ENCODE assay signal across 8 cellular contexts in genomic region chr1:70685300-70686286, GRCh38.
DNase-seq lines count a peak whose midpoint lies in the region; ATAC-seq and TF ChIP-seq lines count a peak whose summit lies in the region.

No MANE protein-coding gene starts in this region.

- H3K27ac Mint-ChIP-seq in CD4-positive, alpha-beta memory T cell, result no peak overlapping the region
- no peak overlapping the region for H3K27ac Mint-ChIP-seq in endodermal cell

- H2BK15ac ChIP-seq in mesenchymal stem cell (ENCODE audit: low read depth, poor library complexity, severe bottlenecking), result no peak overlapping the region

- H3K4me1 ChIP-seq in CD4-positive, alpha-beta memory T cell (ENCODE audit: insufficient read depth, low read length), result no peaks in the 10 kb centered on the region
- H3K4me1 ChIP-seq in endodermal cell (ENCODE audit: control insufficient read depth, insufficient read depth, low read length) (no peaks in the 10 kb centered on the region), mesenchymal stem cell (ENCODE audit: control insufficient read depth, insufficient read depth, low read depth, low read length) (no peaks in the 10 kb centered on the region), testis (no peaks in the 10 kb centered on the region)

- DNase-seq in CD4-positive, alpha-beta memory T cell, result peak in 4 of 5 donors; percentile 4 to 25 (median 14)
- peak; percentile 13 for DNase-seq in GM19238 (ENCODE audit: insufficient read length, low spot score)
- peak; percentile 15 for DNase-seq in NCI-H2171 (lab: John Stamatoyannopoulos, UW)
- DNase-seq in WERI-Rb-1, result peak; percentile 60
- peak; percentile 90 for DNase-seq in endodermal cell
- peak; percentile 37 for DNase-seq in mesenchymal stem cell
- DNase-seq in testis, result peak; percentile 77

- no peaks in the 10 kb centered on the region for H3K36me3 Mint-ChIP-seq in CD4-positive, alpha-beta memory T cell
- H3K36me3 Mint-ChIP-seq in endodermal cell (ENCODE audit: low read depth), result no peaks in the 10 kb centered on the region

- no peaks in the 10 kb centered on the region for H3K27me3 ChIP-seq in CD4-positive, alpha-beta memory T cell (ENCODE audit: insufficient read depth, low read length)
- H3K27me3 ChIP-seq in WERI-Rb-1 (ENCODE audit: insufficient read depth, low read depth, severe bottlenecking) (no peaks in the 10 kb centered on the region), endodermal cell (ENCODE audit: control insufficient read depth, insufficient read depth, low read length, poor library complexity, severe bottlenecking) (no peaks in the 10 kb centered on the region), mesenchymal stem cell (ENCODE audit: control insufficient read depth in 1 of 2, insufficient read depth in 1 of 2, low read length in 2 of 2) (no peaks in the 10 kb centered on the region), testis (no peaks in the 10 kb centered on the region)

- H2BK12ac ChIP-seq in mesenchymal stem cell (ENCODE audit: low read length in 2 of 2), result no peak overlapping the region

- no peak overlapping the region for H3K4me2 ChIP-seq in mesenchymal stem cell (ENCODE audit: low read length, poor library complexity, severe bottlenecking)

- H2AK5ac ChIP-seq in mesenchymal stem cell (ENCODE audit: low read length, severe bottlenecking), result no peak overlapping the region

- no peak overlapping the region for H4K8ac ChIP-seq in mesenchymal stem cell (ENCODE audit: low read length)

- no peaks in the 10 kb centered on the region for H3K27me3 Mint-ChIP-seq in CD4-positive, alpha-beta memory T cell
- H3K27me3 Mint-ChIP-seq in endodermal cell (ENCODE audit: insufficient read depth), result no peaks in the 10 kb centered on the region

- H2BK120ac ChIP-seq in mesenchymal stem cell (ENCODE audit: low read depth, low read length), result no peak overlapping the region

- H3K27ac ChIP-seq in CD4-positive, alpha-beta memory T cell (ENCODE audit: low read depth, low read length), result no peak overlapping the region
- H3K27ac ChIP-seq in WERI-Rb-1, result no peak overlapping the region
- no peak overlapping the region for H3K27ac ChIP-seq in endodermal cell (ENCODE audit: low read depth, low read length)
- no peak overlapping the region for H3K27ac ChIP-seq in mesenchymal stem cell (ENCODE audit: low read length, poor library complexity, severe bottlenecking)
- H3K27ac ChIP-seq in testis, result no peak overlapping the region

- H3K18ac ChIP-seq in mesenchymal stem cell (ENCODE audit: low read depth in 1 of 2, low read length in 2 of 2), result no peak overlapping the region

- CTCF ChIA-PET in CD4-positive, alpha-beta memory T cell (lab: Charles Lee; ENCODE audit: partially characterized antibody), result no interaction called here

- WGBS in endodermal cell (ENCODE audit: insufficient coverage in 1 of 2, insufficient read length in 1 of 2), 2 experiments, result 83 to 94% methylated on average over 6 to 13 of the region's 13 CpGs
- WGBS in mesenchymal stem cell, result 77% methylated on average over 12 of the region's 13 CpGs
- WGBS in testis, 2 donors, result 30 to 60% methylated on average over 4 to 13 of the region's 13 CpGs

- no peak overlapping the region for H3K4me3 Mint-ChIP-seq in CD4-positive, alpha-beta memory T cell
- H3K4me3 Mint-ChIP-seq in endodermal cell, result no peak overlapping the region

- H3K4me1 Mint-ChIP-seq in CD4-positive, alpha-beta memory T cell, result no peaks in the 10 kb centered on the region
- peaks cover 3% of the 10 kb centered on the region for H3K4me1 Mint-ChIP-seq in endodermal cell

- no peak overlapping the region for H2AFZ ChIP-seq in mesenchymal stem cell (ENCODE audit: low read depth, low read length)

- TF ChIP-seq CTCF in WERI-Rb-1 (IDR thresholded peaks at IDR 0.05; ENCODE audit: low read depth, low read length), result peak; percentile 87
- TF ChIP-seq CTCF in endodermal cell (conservative IDR thresholded peaks at IDR 0.05), result peak; percentile 93
- peak; percentile 30 to 76 (median 64) for TF ChIP-seq CTCF in testis (IDR thresholded peaks at IDR 0.05)

- intact Hi-C loops in CD4-positive, alpha-beta memory T cell (cut with micrococcal nuclease), result no loop called here
- intact Hi-C loops in testis (cut with DNase I; ENCODE audit: low total_unique reads), result loop anchor here (10.0 kb wide), 1 partner anchor 359 kb away; the partner anchor contains the start of gene PTGER3

- H3K9ac ChIP-seq in endodermal cell (ENCODE audit: extremely low read depth, low read length, poor library complexity, severe bottlenecking) (no peak overlapping the region), mesenchymal stem cell (ENCODE audit: low read length) (peak overlapping the region; percentile 4)

- H3K79me1 ChIP-seq in mesenchymal stem cell (replicated peaks; ENCODE audit: low read length, poor library complexity, severe bottlenecking), result no peaks in the 10 kb centered on the region

- no peak for TF ChIP-seq POLR2A in testis (IDR thresholded peaks at IDR 0.05)

- H4K91ac ChIP-seq in mesenchymal stem cell (ENCODE audit: low read length), result no peak overlapping the region

- H3K14ac ChIP-seq in mesenchymal stem cell (ENCODE audit: low read length in 2 of 2), result no peak overlapping the region

- H2BK5ac ChIP-seq in mesenchymal stem cell (ENCODE audit: low read depth, low read length, poor library complexity, severe bottlenecking), result no peak overlapping the region

- no peak overlapping the region for H3K23ac ChIP-seq in mesenchymal stem cell (ENCODE audit: low read length in 2 of 2)

- no peaks in the 10 kb centered on the region for H3K36me3 ChIP-seq in CD4-positive, alpha-beta memory T cell (ENCODE audit: insufficient read depth, low read length)
- H3K36me3 ChIP-seq in WERI-Rb-1 (no peaks in the 10 kb centered on the region), endodermal cell (ENCODE audit: control insufficient read depth, insufficient read depth, low read length) (no peaks in the 10 kb centered on the region), mesenchymal stem cell (ENCODE audit: control insufficient read depth in 1 of 2, insufficient read depth in 2 of 2, low read depth in 1 of 2, low read length in 2 of 2) (no peaks in the 10 kb centered on the region), testis (ENCODE audit: low read depth, missing control alignments) (no peaks in the 10 kb centered on the region)

- ATAC-seq in HG03103 (IDR thresholded peaks at IDR 0.05; ENCODE audit: low read depth, unreplicated experiment), result peak; percentile 99

- POLR2A ChIA-PET in CD4-positive, alpha-beta memory T cell (lab: Charles Lee; ENCODE audit: partially characterized antibody), result no interaction called here

- H3K9me3 ChIP-seq in CD4-positive, alpha-beta memory T cell (ENCODE audit: control insufficient read depth in 1 of 2, low read length in 2 of 2), result no peaks in the 10 kb centered on the region
- H3K9me3 ChIP-seq in WERI-Rb-1 (ENCODE audit: severe bottlenecking) (no peaks in the 10 kb centered on the region), endodermal cell (ENCODE audit: control insufficient read depth, low read length) (no peaks in the 10 kb centered on the region), mesenchymal stem cell (ENCODE audit: control insufficient read depth, low read length) (no peaks in the 10 kb centered on the region), testis (no peaks in the 10 kb centered on the region)

- H3K4me3 ChIP-seq in CD4-positive, alpha-beta memory T cell (ENCODE audit: low read length in 2 of 2), result no peak overlapping the region
- H3K4me3 ChIP-seq in WERI-Rb-1 (ENCODE audit: low read depth, low read length), result no peak overlapping the region
- H3K4me3 ChIP-seq in endodermal cell (ENCODE audit: low read length), result no peak overlapping the region
- H3K4me3 ChIP-seq in mesenchymal stem cell (ENCODE audit: insufficient read depth in 1 of 2, low read depth in 1 of 2, low read length in 2 of 2), result no peak overlapping the region
- no peak overlapping the region for H3K4me3 ChIP-seq in testis

- no peak overlapping the region for H3K4ac ChIP-seq in mesenchymal stem cell (ENCODE audit: low read depth in 1 of 2, low read length in 2 of 2)

- H3K9me3 Mint-ChIP-seq in CD4-positive, alpha-beta memory T cell, result peaks cover 0 to 3% (median 0%) of the 10 kb centered on the region in 8 donors
- H3K9me3 Mint-ChIP-seq in endodermal cell, result no peaks in the 10 kb centered on the region

Comparison
In these comparisons a context has a peak if more than half of its experiments do, and no peak if none do; other contexts are left out.
1. DNase-seq: peak in every context shown above with its lines; median percentile 90 in endodermal cell; 77 in testis; 60 in WERI-Rb-1; 37 in mesenchymal stem cell; 15 in NCI-H2171; 14 in CD4-positive, alpha-beta memory T cell; 13 in GM19238.